9 cellular contexts compared by ENCODE assay signal in genomic region chr1:6197746-6198427, GRCh38. TPM values are rescaled to one million over a fixed set of nuclear protein-coding genes. Genes with fewer than 3 reads are reported as not detected.
DNase-seq lines count a peak whose midpoint lies in the region; ATAC-seq and TF ChIP-seq lines count a peak whose summit lies in the region.
"Had no signal": no experiment of that assay in that cellular context is flagged by ENCODE, and none has a peak within 500 bp of the region (broad histone marks: within the 10 kb centered on the region; RNA-seq: fewer than 3 reads in every experiment).

No MANE protein-coding gene starts in this region.

- POLR2A ChIA-PET in CD8-positive, alpha-beta T cell (lab: Charles Lee): interaction anchor here (1.4 kb wide), 1 partner anchor 170 kb away, joined by 3 read pairs; no protein-coding TSS in a partner anchor

- H3K4me1 Mint-ChIP-seq in CD8-positive, alpha-beta T cell (ENCODE audit: low read depth): peaks cover 51% of the 10 kb centered on the region
- peaks cover 36% of the 10 kb centered on the region for H3K4me1 Mint-ChIP-seq in neural crest cell

- peaks cover 26% of the 10 kb centered on the region for H3K36me3 ChIP-seq in CD8-positive, alpha-beta T cell (ENCODE audit: insufficient read depth, low read length)
- peaks cover 4 to 39% of the 10 kb centered on the region in 2 donors for H3K36me3 ChIP-seq in duodenal mucosa (ENCODE audit: control insufficient read depth in 1 of 2, insufficient read depth in 2 of 2, low read length in 2 of 2)

- TF ChIP-seq POLR2A in NB4 (IDR thresholded peaks at IDR 0.05; ENCODE audit: extremely low read depth, insufficient read length): no peak

- peak overlapping the region; percentile 82 for H3K27ac ChIP-seq in CD8-positive, alpha-beta T cell (ENCODE audit: low read depth, low read length)
- no peak overlapping the region for H3K27ac ChIP-seq in duodenal mucosa (ENCODE audit: low read depth, low read length)

- intact Hi-C loops in CD8-positive, alpha-beta T cell (cut with DNase I, micrococcal nuclease): loop anchor here (2.0 to 10.0 kb wide), 5 partner anchors 357 to 587 kb away; partner anchors contain the start of genes CAMTA1 (in 1 of the 2), KLHL21 (in 1 of the 2), NOL9 (in 1 of the 2) and PHF13 (in 1 of the 2)
- intact Hi-C loops in head of caudate nucleus (cut with DNase I): loop anchor here (2.0 kb wide), 1 partner anchor 37 kb away; the partner anchor contains the start of gene ICMT

- peak overlapping the region; percentile 84 for H3K4me3 Mint-ChIP-seq in CD8-positive, alpha-beta T cell
- peak overlapping the region; percentile 91 for H3K4me3 Mint-ChIP-seq in neural crest cell

- H3K27me3 Mint-ChIP-seq in CD8-positive, alpha-beta T cell (ENCODE audit: low read depth): no peaks in the 10 kb centered on the region
- peaks cover 9% of the 10 kb centered on the region for H3K27me3 Mint-ChIP-seq in neural crest cell (ENCODE audit: low read depth)

- peak overlapping the region; percentile 83 for H3K4me3 ChIP-seq in CD8-positive, alpha-beta T cell (ENCODE audit: low read depth, low read length)
- H3K4me3 ChIP-seq in NB4 (ENCODE audit: low read depth, low read length) (peak overlapping the region; percentile 100), duodenal mucosa (ENCODE audit: low read depth in 1 of 2, low read length in 2 of 2) (peak overlapping the region; percentile 96 to 100)

- H3K27me3 ChIP-seq in CD8-positive, alpha-beta T cell (ENCODE audit: insufficient read depth, low read length): no peaks in the 10 kb centered on the region
- no peaks in the 10 kb centered on the region for H3K27me3 ChIP-seq in duodenal mucosa (ENCODE audit: control insufficient read depth in 1 of 2, insufficient read depth in 2 of 2, low read length in 2 of 2)

- H3K36me3 Mint-ChIP-seq in CD8-positive, alpha-beta T cell: peaks cover 45% of the 10 kb centered on the region
- H3K36me3 Mint-ChIP-seq in neural crest cell (ENCODE audit: low read depth): peaks cover 10% of the 10 kb centered on the region

- TF ChIP-seq CTCF in CD8-positive, alpha-beta T cell (IDR thresholded peaks at IDR 0.05): no peak
- no peak for TF ChIP-seq CTCF in NB4 (IDR thresholded peaks at IDR 0.05; ENCODE audit: low read depth, low read length)
- TF ChIP-seq CTCF in neural crest cell (conservative IDR thresholded peaks at IDR 0.05): no peak

- H3K9me3 ChIP-seq in CD8-positive, alpha-beta T cell (ENCODE audit: low read length): no peaks in the 10 kb centered on the region
- H3K9me3 ChIP-seq in duodenal mucosa (ENCODE audit: control insufficient read depth in 1 of 2, low read length in 2 of 2): no peaks in the 10 kb centered on the region

- DNase-seq in CD8-positive, alpha-beta T cell: no peak
- DNase-seq in NB4 (ENCODE audit: low read depth) (peak; percentile 47), neural crest cell (ENCODE audit: low read depth, low spot score) (no peak), AG20443 (ENCODE audit: low spot score) (no peak), head of caudate nucleus (no peak), NCI-H146 (lab: John Stamatoyannopoulos, UW) (no peak)

- peaks cover 24% of the 10 kb centered on the region for H3K4me1 ChIP-seq in CD8-positive, alpha-beta T cell (ENCODE audit: insufficient read depth, low read length)
- H3K4me1 ChIP-seq in duodenal mucosa (ENCODE audit: control insufficient read depth in 1 of 2, insufficient read depth in 2 of 2, low read length in 2 of 2): peaks cover 16 to 23% of the 10 kb centered on the region in 2 donors

- ATAC-seq in CD8-positive, alpha-beta T cell: no peak
- no peak for ATAC-seq in esophagus mucosa

- CTCF ChIA-PET in CD8-positive, alpha-beta T cell (lab: Charles Lee): interaction anchor here (1.1 kb wide), 1 partner anchor 225 kb away, joined by 3 read pairs; no protein-coding TSS in a partner anchor

- no peaks in the 10 kb centered on the region for H3K9me3 Mint-ChIP-seq in CD8-positive, alpha-beta T cell
- peaks cover 6% of the 10 kb centered on the region for H3K9me3 Mint-ChIP-seq in neural crest cell

- H3K27ac Mint-ChIP-seq in CD8-positive, alpha-beta T cell: peak overlapping the region; percentile 70
- peak overlapping the region; percentile 81 for H3K27ac Mint-ChIP-seq in neural crest cell (ENCODE audit: unreplicated experiment)

- H3K9ac ChIP-seq in duodenal mucosa (ENCODE audit: low read depth in 1 of 2, low read length in 2 of 2): peak overlapping the region; percentile 87 to 98

RNA-seq across cellular contexts. Expression of gene RPL22, which starts 1.5 kb away (rescaled TPM):
- 100 to 1,000 TPM; 565 to 567 TPM for total RNA-seq in CD8-positive, alpha-beta T cell
- total RNA-seq in neural crest cell (479 and 516 TPM in 2 replicates), esophagus mucosa (439 TPM)

RNA-seq across cellular contexts. Expression of gene RNF207, which starts 8.0 kb away (rescaled TPM):
- 1 to 10 TPM; 5.1 to 5.2 TPM for total RNA-seq in CD8-positive, alpha-beta T cell
- total RNA-seq in neural crest cell (3.8 and 4.9 TPM in 2 replicates), esophagus mucosa (10.8 TPM)

RNA-seq across cellular contexts. Expression of gene CHD5, which starts 17.8 kb away (rescaled TPM):
- under 1 TPM; 0.06 to 0.30 TPM for total RNA-seq in CD8-positive, alpha-beta T cell
- total RNA-seq in neural crest cell (0.16 and 0.98 TPM in 2 replicates), esophagus mucosa (0.04 TPM)

RNA-seq across cellular contexts. Expression of gene ICMT, which starts 37.9 kb away (rescaled TPM):
- total RNA-seq in CD8-positive, alpha-beta T cell: 1 to 10 TPM; 1.7 to 2.2 TPM
- total RNA-seq in neural crest cell (85.4 and 92.8 TPM in 2 replicates), esophagus mucosa (40.3 TPM)

RNA-seq across cellular contexts. Expression of gene HES3, which starts 46.1 kb away (rescaled TPM):
- not detected for total RNA-seq in CD8-positive, alpha-beta T cell
- 23.6 and 25.2 TPM in 2 replicates for total RNA-seq in neural crest cell
- not detected for total RNA-seq in esophagus mucosa
- total RNA-seq: temporal lobe had no signal
